Comparison of ENCODE assay signal across 8 cellular contexts in genomic region chr12:48716493-48717251, GRCh38. TPM values are rescaled to one million over a fixed set of nuclear protein-coding genes. Genes with fewer than 3 reads are reported as not detected.
A peak's percentile ranks its signal among the peaks of the same experiment; 100 is the strongest.
DNase-seq lines count a peak whose midpoint lies in the region; ATAC-seq and TF ChIP-seq lines count a peak whose summit lies in the region.

Gene CCNT1 (minus strand): TSS chr12:48716707. CDS start chr12:48716675, 32 bp downstream.

- no peaks in the 10 kb centered on the region for H3K27me3 ChIP-seq in H9 (ENCODE audit: insufficient read depth, low read length)

- peaks cover 2% of the 10 kb centered on the region; the same call in 1 of the 2 replicates for H3K27me3 Mint-ChIP-seq in H9 (ENCODE audit: low read depth)
- H3K27me3 Mint-ChIP-seq in natural killer cell treated with Interleukin-12 subunit alpha and Interleukin-12 subunit beta and Interleukin-15 and Interleukin-18, amount 100 ng/mL, for 72 hours: peaks cover 0 to 2% of the 10 kb centered on the region in 2 donors

- H4K5ac ChIP-seq in H9 (ENCODE audit: insufficient read length, low read depth, low read length): peak within 1 kb of the TSS; percentile 28

- no peaks in the 10 kb centered on the region for H3K79me1 ChIP-seq in H9 (ENCODE audit: insufficient read depth, low read depth, low read length, poor library complexity, severe bottlenecking)

- H3T11ph ChIP-seq in H9 (ENCODE audit: low read length): no peak within 1 kb of the TSS

- peak; percentile 96 to 99 for ATAC-seq in natural killer cell treated with Interleukin-12 subunit alpha and Interleukin-12 subunit beta and Interleukin-15 and Interleukin-18, amount 100 ng/mL, for 72 hours
- ATAC-seq in stimulated activated naive CD8-positive, alpha-beta T cell treated with anti-CD3 and anti-CD28 coated beads, Interleukin-15, Interleukin-2, amounts not matched to agents 100 U/mL and 50 U/mL, for 24 hours: peak; percentile 99

- WGBS in H9 (ENCODE audit: extremely low coverage, insufficient read length, low lambda C conversion rate): no CpG with 5 or more reads among the region's 61 CpGs

- DNase-seq in G401 (ENCODE audit: low spot score): peak; percentile 99
- DNase-seq in H9: peak; percentile 100
- DNase-seq in M059J (ENCODE audit: low read depth): peak; percentile 100
- peak; percentile 99 to 100 for DNase-seq in SHP77 (lab: John Stamatoyannopoulos, UW)
- peak; percentile 97 for DNase-seq in activated effector memory CD4-positive, alpha-beta T cell treated with Interleukin-2 at 50 U/mL for 16 hours
- DNase-seq in fibroblast of peridontal ligament (ENCODE audit: extremely low read depth): peak; percentile 100
- peak; percentile 100 for DNase-seq in natural killer cell treated with Interleukin-12 subunit alpha and Interleukin-12 subunit beta and Interleukin-15 and Interleukin-18, amount 100 ng/mL, for 72 hours (ENCODE audit: low spot score)
- DNase-seq in stimulated activated naive CD8-positive, alpha-beta T cell treated with anti-CD3 and anti-CD28 coated beads, Interleukin-15, Interleukin-2, amounts not matched to agents 100 U/mL and 50 U/mL, for 24 hours: peak; percentile 98

- in situ Hi-C loops in G401 (cut with HindIII; ENCODE audit: low sequenced_read_pairs): no loop called here

- H4K20me1 ChIP-seq in H9 (ENCODE audit: control insufficient read depth, insufficient read depth, insufficient read length): no peaks in the 10 kb centered on the region

- peaks cover 33 to 48% (median 47%) of the 10 kb centered on the region in 3 experiments for H3K36me3 Mint-ChIP-seq in H9 (ENCODE audit: insufficient read depth in 1 of 3, low read depth in 3 of 3)
- peaks cover 31% of the 10 kb centered on the region for H3K36me3 Mint-ChIP-seq in natural killer cell treated with Interleukin-12 subunit alpha and Interleukin-12 subunit beta and Interleukin-15 and Interleukin-18, amount 100 ng/mL, for 72 hours

- H3K9me3 Mint-ChIP-seq in H9: peaks cover 21 to 25% of the 10 kb centered on the region in 2 experiments
- peaks cover 8% of the 10 kb centered on the region for H3K9me3 Mint-ChIP-seq in natural killer cell treated with Interleukin-12 subunit alpha and Interleukin-12 subunit beta and Interleukin-15 and Interleukin-18, amount 100 ng/mL, for 72 hours

- H2BK5ac ChIP-seq in H9 (ENCODE audit: insufficient read length, low read length): no peak within 1 kb of the TSS

- peak within 1 kb of the TSS; percentile 95 for H3K9ac ChIP-seq in H9 (ENCODE audit: extremely low read depth, insufficient read length, low read length)

- peaks cover 9 to 11% of the 10 kb centered on the region in 2 experiments for H3K4me1 Mint-ChIP-seq in H9
- H3K4me1 Mint-ChIP-seq in natural killer cell treated with Interleukin-12 subunit alpha and Interleukin-12 subunit beta and Interleukin-15 and Interleukin-18, amount 100 ng/mL, for 72 hours (ENCODE audit: low read depth in 2 of 2): peaks cover 32 to 36% of the 10 kb centered on the region in 2 donors

- H3K79me2 ChIP-seq in H9 (ENCODE audit: insufficient read depth, low read length): peaks cover 15% of the 10 kb centered on the region; the same call in 1 of the 2 replicates

- H2BK120ac ChIP-seq in H9 (ENCODE audit: low read depth, low read length, poor library complexity, severe bottlenecking): no peak within 1 kb of the TSS

- H3K56ac ChIP-seq in H9 (ENCODE audit: insufficient read length, low read depth, low read length): no peak within 1 kb of the TSS

- H3K23ac ChIP-seq in H9 (ENCODE audit: insufficient read length, low read depth, low read length): no peak within 1 kb of the TSS

- peak within 1 kb of the TSS; percentile 87 for H3K27ac ChIP-seq in H9 (ENCODE audit: insufficient read length, low read depth, low read length)

- H2AFZ ChIP-seq in H9 (ENCODE audit: low read length): peak within 1 kb of the TSS; percentile 33

- no peak within 1 kb of the TSS for H4K8ac ChIP-seq in H9 (replicated peaks; ENCODE audit: insufficient read length, low read depth, low read length)

- TF ChIP-seq CTCF in H9 (conservative IDR thresholded peaks at IDR 0.05): peak; percentile 33; the same call in 1 of the 3 replicates

- no peak within 1 kb of the TSS for H2AK5ac ChIP-seq in H9 (ENCODE audit: insufficient read length, low read length)

- H3K9me3 ChIP-seq in H9 (ENCODE audit: control insufficient read depth, low read depth, low read length): no peaks in the 10 kb centered on the region

- H3K4me2 ChIP-seq in H9 (ENCODE audit: insufficient read depth, insufficient read length, low read length): peak within 1 kb of the TSS; percentile 92

- peak within 1 kb of the TSS; percentile 34 for H2BK20ac ChIP-seq in H9 (ENCODE audit: low read depth, low read length, poor library complexity, severe bottlenecking)

- no peaks in the 10 kb centered on the region; the same call in 1 of the 2 replicates for H3K4me1 ChIP-seq in H9 (ENCODE audit: insufficient read depth, low read length)

- H3K14ac ChIP-seq in H9 (ENCODE audit: insufficient read depth, low read length): peak within 1 kb of the TSS; percentile 94

- no peak within 1 kb of the TSS for H2BK12ac ChIP-seq in H9 (ENCODE audit: insufficient read length, low read depth, low read length)

- peak within 1 kb of the TSS; percentile 46 for H3K18ac ChIP-seq in H9 (ENCODE audit: insufficient read length, low read depth, low read length)

- no peak within 1 kb of the TSS for H3K4ac ChIP-seq in H9 (ENCODE audit: low read depth, low read length)

- peak within 1 kb of the TSS; percentile 96 to 100 (median 99) for H3K27ac Mint-ChIP-seq in H9
- peak within 1 kb of the TSS; percentile 96 to 99 for H3K27ac Mint-ChIP-seq in natural killer cell treated with Interleukin-12 subunit alpha and Interleukin-12 subunit beta and Interleukin-15 and Interleukin-18, amount 100 ng/mL, for 72 hours

- no peak within 1 kb of the TSS for H4K91ac ChIP-seq in H9 (ENCODE audit: insufficient read length, low read depth, low read length)

- peaks cover 4% of the 10 kb centered on the region for H3K23me2 ChIP-seq in H9 (ENCODE audit: insufficient read length, low read depth, low read length, poor library complexity, severe bottlenecking)

- H2BK15ac ChIP-seq in H9 (ENCODE audit: low read depth, low read length): no peak within 1 kb of the TSS

- peak within 1 kb of the TSS; percentile 88 to 97 for H3K4me3 Mint-ChIP-seq in H9
- peak within 1 kb of the TSS; percentile 98 for H3K4me3 Mint-ChIP-seq in natural killer cell treated with Interleukin-12 subunit alpha and Interleukin-12 subunit beta and Interleukin-15 and Interleukin-18, amount 100 ng/mL, for 72 hours

RNA-seq across cellular contexts. Expression of gene CCNT1, which starts in this region (rescaled TPM):
- total RNA-seq in G401 (2014; rRNA removed; shearing (Covaris generic)): 17.5 and 29.7 TPM in 2 replicates
- 49.4 and 53.1 TPM in 2 replicates for total RNA-seq in H9 (2021)
- 17.0 and 33.2 TPM in 2 replicates for total RNA-seq in M059J (2014; rRNA removed; shearing (Covaris generic))
- 10 to 100 TPM; 53.4 to 64.0 TPM for total RNA-seq in natural killer cell treated with Interleukin-12 subunit alpha and Interleukin-12 subunit beta and Interleukin-15 and Interleukin-18, amount 100 ng/mL, for 72 hours

Comparison
In these comparisons a context has a peak if more than half of its experiments do, and no peak if none do; other contexts are left out.
1. Peak in every context shown above with its lines: DNase-seq, ATAC-seq and H3K27ac ChIP-seq.